ENCODE assay signal across 21 cellular contexts in the genomic region with DNA sequence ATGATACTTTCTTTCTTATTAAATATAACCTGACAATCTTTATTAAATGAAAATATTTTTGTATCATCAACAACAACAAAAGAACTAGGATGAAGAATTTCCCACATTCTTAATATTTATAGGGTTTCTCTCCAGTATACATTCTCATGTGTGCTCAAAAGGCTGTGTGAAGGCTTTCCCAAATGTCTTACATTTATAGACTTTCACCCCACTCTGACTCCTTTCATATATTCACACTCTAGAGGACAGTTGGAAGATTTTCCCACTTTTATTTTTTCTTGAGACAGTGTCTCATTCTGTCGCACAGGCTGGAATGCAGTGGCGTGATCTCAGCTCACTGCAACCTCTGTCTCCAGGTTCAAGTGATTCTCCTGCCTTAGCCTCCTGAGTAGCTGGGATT.
"Had no signal": no experiment of that assay in that cellular context is flagged by ENCODE, and none has a peak within 500 bp of the region (broad histone marks: within the 10 kb centered on the region; RNA-seq: fewer than 3 reads in every experiment).

No MANE protein-coding gene starts in this region.

- H3K27ac ChIP-seq: body of pancreas, gastrocnemius medialis, vagina had no signal

- H3K27me3 Mint-ChIP-seq: activated CD4-positive, alpha-beta memory T cell treated with anti-CD3 and anti-CD28 coated beads, Interleukin-2, amount 10 ng/mL, durations not matched to agents 7 days and 5 days; activated naive CD8-positive, alpha-beta T cell treated with anti-CD3 and anti-CD28 coated beads, Interleukin-2, amount 10 ng/mL, durations not matched to agents 7 days and 5 days; natural killer cell treated with Interleukin-12 subunit alpha and Interleukin-12 subunit beta and Interleukin-15 and Interleukin-18, amount 100 ng/mL, for 72 hours had no signal

- H3K4me1 ChIP-seq: body of pancreas, gastrocnemius medialis, vagina had no signal

- DNase-seq: activated CD4-positive, alpha-beta memory T cell treated with anti-CD3 and anti-CD28 coated beads, Interleukin-2, amount 10 ng/mL, durations not matched to agents 7 days and 5 days; activated CD4-positive, alpha-beta T cell treated with anti-CD3 and anti-CD28 coated beads for 48 hours; activated CD4-positive, CD25-positive, alpha-beta regulatory T cell; activated naive CD4-positive, alpha-beta T cell treated with Interleukin-2 at 50 U/mL for 16 hours; activated naive CD8-positive, alpha-beta T cell treated with anti-CD3 and anti-CD28 coated beads, Interleukin-2, amount 10 ng/mL, durations not matched to agents 7 days and 5 days; activated T-cell treated with anti-CD3 and anti-CD28 coated beads, Interleukin-2, amount 50 U/mL, for 1 hour; body of pancreas; gastrocnemius medialis; head of caudate nucleus; left ventricle myocardium superior; mesenchymal stem cell; stimulated activated CD4-positive, alpha-beta T cell treated with anti-CD3 and anti-CD28 coated beads, Interleukin-12 subunit alpha, Interleukin-12 subunit beta, amount 100 ng/mL, for 4 hours; stimulated activated CD4-positive, alpha-beta T cell treated with anti-CD3 and anti-CD28 coated beads, Interleukin-1b, Interleukin-23, amount 100 ng/mL, for 48 hours; stimulated activated CD8-positive, alpha-beta memory T cell treated with anti-CD3 and anti-CD28 coated beads, Interleukin-4, amount 100 ng/mL, for 48 hours; stimulated activated naive CD4-positive, alpha-beta T cell; substantia nigra; T1000; trophoblast cell had no signal

- H3K27me3 ChIP-seq: body of pancreas, gastrocnemius medialis, vagina had no signal

- ATAC-seq: body of pancreas; gastrocnemius medialis; left ventricle myocardium superior; natural killer cell treated with Interleukin-12 subunit alpha and Interleukin-12 subunit beta and Interleukin-15 and Interleukin-18, amount 100 ng/mL, for 72 hours had no signal

- H3K4me3 ChIP-seq: body of pancreas, vagina had no signal

- H3K4me1 Mint-ChIP-seq: activated CD4-positive, alpha-beta memory T cell treated with anti-CD3 and anti-CD28 coated beads, Interleukin-2, amount 10 ng/mL, durations not matched to agents 7 days and 5 days; activated naive CD8-positive, alpha-beta T cell treated with anti-CD3 and anti-CD28 coated beads, Interleukin-2, amount 10 ng/mL, durations not matched to agents 7 days and 5 days had no signal

- H3K4me3 Mint-ChIP-seq: activated CD4-positive, alpha-beta memory T cell treated with anti-CD3 and anti-CD28 coated beads, Interleukin-2, amount 10 ng/mL, durations not matched to agents 7 days and 5 days; activated naive CD8-positive, alpha-beta T cell treated with anti-CD3 and anti-CD28 coated beads, Interleukin-2, amount 10 ng/mL, durations not matched to agents 7 days and 5 days; natural killer cell treated with Interleukin-12 subunit alpha and Interleukin-12 subunit beta and Interleukin-15 and Interleukin-18, amount 100 ng/mL, for 72 hours had no signal

- H3K27ac Mint-ChIP-seq: activated CD4-positive, alpha-beta memory T cell treated with anti-CD3 and anti-CD28 coated beads, Interleukin-2, amount 10 ng/mL, durations not matched to agents 7 days and 5 days; activated naive CD8-positive, alpha-beta T cell treated with anti-CD3 and anti-CD28 coated beads, Interleukin-2, amount 10 ng/mL, durations not matched to agents 7 days and 5 days; activated T-helper 2 cell treated with anti-CD3 and anti-CD28 coated beads, Interferon-gamma antibody, Interleukin-2, Interleukin-4, amounts not matched to agents 10 μg/mL and 5 μg/mL and 100 μg/mL, durations not matched to agents 14 hours and 24 hours and 36 hours; natural killer cell treated with Interleukin-12 subunit alpha and Interleukin-12 subunit beta and Interleukin-15 and Interleukin-18, amount 100 ng/mL, for 72 hours had no signal
